ENCODE assay signal across 8 cellular contexts in the genomic region with DNA sequence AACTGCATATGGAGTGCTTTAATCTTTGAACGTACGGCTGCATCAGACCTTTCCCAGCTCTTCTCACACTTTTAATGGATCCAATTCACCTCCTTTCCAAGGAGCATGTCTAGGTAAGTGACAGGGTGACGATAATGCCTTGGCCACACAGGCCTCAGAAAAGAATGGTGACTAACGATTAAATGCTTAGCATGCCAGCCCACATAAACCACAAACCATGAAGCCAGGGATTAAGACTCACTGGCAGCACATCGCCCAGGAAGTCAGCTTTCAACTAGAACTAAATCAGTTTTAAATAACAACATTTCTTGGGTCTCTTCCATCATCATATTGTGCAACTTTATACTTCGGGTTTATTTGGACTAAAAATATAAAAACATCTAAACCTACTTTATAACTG. TPM values are rescaled to one million over a fixed set of nuclear protein-coding genes. Genes with fewer than 3 reads are reported as not detected.
DNase-seq lines count a peak whose midpoint lies in the region; ATAC-seq and TF ChIP-seq lines count a peak whose summit lies in the region.

No MANE protein-coding gene starts in this region.

- H3K4me3 ChIP-seq in vagina, result peak overlapping the region in 1 of 2 donors; percentile 10

- peaks cover 36% of the 10 kb centered on the region for H3K4me1 Mint-ChIP-seq in activated T-cell treated with anti-CD3 and anti-CD28 coated beads, Interleukin-2, amount 50 U/mL, for 24 hours (ENCODE audit: low read depth)

- TF ChIP-seq POLR2A in vagina (IDR thresholded peaks at IDR 0.05), result no peak

- peaks cover 20% of the 10 kb centered on the region for H3K4me1 ChIP-seq in vagina

- no peak overlapping the region for H3K4me3 Mint-ChIP-seq in activated T-cell treated with anti-CD3 and anti-CD28 coated beads, Interleukin-2, amount 50 U/mL, for 24 hours

- peak overlapping the region; percentile 79 for H3K27ac Mint-ChIP-seq in activated T-cell treated with anti-CD3 and anti-CD28 coated beads, Interleukin-2, amount 50 U/mL, for 24 hours

- H3K36me3 Mint-ChIP-seq in activated T-cell treated with anti-CD3 and anti-CD28 coated beads, Interleukin-2, amount 50 U/mL, for 24 hours (ENCODE audit: low read depth), result peaks cover 7% of the 10 kb centered on the region

- H3K27me3 Mint-ChIP-seq in activated T-cell treated with anti-CD3 and anti-CD28 coated beads, Interleukin-2, amount 50 U/mL, for 24 hours, result peaks cover 2% of the 10 kb centered on the region

- peaks cover 8% of the 10 kb centered on the region for H3K9me3 Mint-ChIP-seq in activated T-cell treated with anti-CD3 and anti-CD28 coated beads, Interleukin-2, amount 50 U/mL, for 24 hours

- H3K36me3 ChIP-seq in vagina, result no peaks in the 10 kb centered on the region

- no peak for ATAC-seq in GM18867 (IDR thresholded peaks at IDR 0.05; ENCODE audit: unreplicated experiment)

- DNase-seq in stimulated activated CD4-positive, alpha-beta T cell treated with anti-CD3 and anti-CD28 coated beads, Interleukin-12 subunit alpha, Interleukin-12 subunit beta, amount 100 ng/mL, for 24 hours (ENCODE audit: low read depth in 2 of 2), result peak; percentile 9 to 23
- DNase-seq in stimulated activated CD4-positive, alpha-beta T cell treated with anti-CD3 and anti-CD28 coated beads, Interleukin-12 subunit alpha, Interleukin-12 subunit beta, amount 100 ng/mL, for 4 hours, result no peak
- no peak for DNase-seq in activated T-cell treated with anti-CD3 and anti-CD28 coated beads, Interleukin-2, amount 50 U/mL, for 24 hours
- peak; percentile 27 for DNase-seq in iPS-NIHi11 (ENCODE audit: low spot score)
- DNase-seq in vagina (ENCODE audit: extremely low spot score in 2 of 2), result no peak
- DNase-seq in effector CD8-positive, alpha-beta T cell (lab: John Stamatoyannopoulos, UW), result no peak
- no peak for DNase-seq in DMS 273 treated with DMSO at 0.1 percent for 48 hours (lab: John Stamatoyannopoulos, UW)

- H3K27ac ChIP-seq in vagina, result peak overlapping the region; percentile 27

- TF ChIP-seq CTCF in vagina (IDR thresholded peaks at IDR 0.05), result no peak

- intact Hi-C loops in vagina (cut with DNase I), result no loop called here

- no peaks in the 10 kb centered on the region for H3K27me3 ChIP-seq in vagina

- no peaks in the 10 kb centered on the region for H3K9me3 ChIP-seq in vagina

RNA-seq across cellular contexts. Expression of a gene that starts 28.7 kb away (rescaled TPM):
- total RNA-seq in vagina, result 21.1 TPM

Comparison
In these comparisons a context has a peak if more than half of its experiments do, and no peak if none do; other contexts are left out.
1. DNase-seq: peak in stimulated activated CD4-positive, alpha-beta T cell treated with anti-CD3 and anti-CD28 coated beads, Interleukin-12 subunit alpha, Interleukin-12 subunit beta, amount 100 ng/mL, for 24 hours (2 of 2) and iPS-NIHi11 (single experiment); none in stimulated activated CD4-positive, alpha-beta T cell treated with anti-CD3 and anti-CD28 coated beads, Interleukin-12 subunit alpha, Interleukin-12 subunit beta, amount 100 ng/mL, for 4 hours (single experiment), activated T-cell treated with anti-CD3 and anti-CD28 coated beads, Interleukin-2, amount 50 U/mL, for 24 hours (single experiment), vagina (0 of 2), effector CD8-positive, alpha-beta T cell (single experiment) and DMS 273 treated with DMSO at 0.1 percent for 48 hours (single experiment).